In the genomic region with DNA sequence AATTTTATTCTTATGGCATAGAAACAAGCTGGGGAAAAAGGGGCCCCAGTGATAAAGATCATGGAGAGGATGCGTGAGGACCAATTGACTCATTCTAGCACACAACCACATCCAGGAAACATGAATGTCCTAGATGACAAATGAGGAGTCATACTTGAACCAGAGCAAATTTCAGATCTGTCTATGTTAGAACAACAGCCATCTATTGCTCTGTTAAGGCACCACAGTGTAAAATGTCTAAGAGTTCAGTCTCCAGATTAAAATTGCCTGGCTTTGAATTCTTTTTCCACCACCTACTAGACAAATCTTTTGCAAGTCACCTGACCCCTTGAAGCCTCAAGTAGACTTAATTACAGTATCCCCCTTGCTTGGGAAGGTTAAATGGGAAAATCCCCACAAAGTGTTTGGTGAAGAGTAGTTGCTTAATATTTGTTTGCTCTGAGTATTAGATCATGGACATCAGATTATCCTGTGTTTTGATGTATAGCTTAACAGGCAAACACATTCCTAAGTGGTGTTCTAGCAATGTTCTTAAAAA, we compare ENCODE assay signal across 8 cellular contexts.
DNase-seq lines count a peak whose midpoint lies in the region; ATAC-seq and TF ChIP-seq lines count a peak whose summit lies in the region.

No MANE protein-coding gene starts in this region.

- TF ChIP-seq CTCF in fibroblast of the aortic adventitia (IDR thresholded peaks at IDR 0.05; ENCODE audit: insufficient read depth, low read length) = no peak

- no peaks in the 10 kb centered on the region for H3K9me3 ChIP-seq in CD8-positive, alpha-beta memory T cell (ENCODE audit: low read length)

- H3K27ac ChIP-seq in CD8-positive, alpha-beta memory T cell (ENCODE audit: low read depth, low read length) = no peak overlapping the region

- POLR2A ChIA-PET in CD8-positive, alpha-beta memory T cell (lab: Charles Lee) = no interaction called here

- no peaks in the 10 kb centered on the region for H3K36me3 Mint-ChIP-seq in CD8-positive, alpha-beta memory T cell

- ATAC-seq in GM18505 (IDR thresholded peaks at IDR 0.05; ENCODE audit: unreplicated experiment) (peak; percentile 96), HG02852 (IDR thresholded peaks at IDR 0.05; ENCODE audit: unreplicated experiment) (peak; percentile 97), SK-N-SH treated with all-trans-retinoic acid at 6 μM for 48 hours (peak; percentile 76), HG03045 (IDR thresholded peaks at IDR 0.05; ENCODE audit: unreplicated experiment) (no peak)

- peaks cover 47 to 63% (median 63%) of the 10 kb centered on the region in 3 donors for H3K4me1 Mint-ChIP-seq in CD8-positive, alpha-beta memory T cell

- CTCF ChIA-PET in CD8-positive, alpha-beta memory T cell (lab: Charles Lee) = interaction anchor here (0.6 to 1.5 kb wide), 2 partner anchors 16 to 345 kb away, joined by 3 read pairs; no protein-coding TSS in a partner anchor

- H3K4me3 Mint-ChIP-seq in CD8-positive, alpha-beta memory T cell = peak overlapping the region in 1 of 7 donors; percentile 42

- TF ChIP-seq POLR2A in GM18505 (IDR thresholded peaks at IDR 0.05; ENCODE audit: borderline replicate concordance, extremely low read depth, insufficient read depth, insufficient read length) = no peak

- no peaks in the 10 kb centered on the region for H3K9me3 Mint-ChIP-seq in CD8-positive, alpha-beta memory T cell

- H3K27ac Mint-ChIP-seq in CD8-positive, alpha-beta memory T cell = peak overlapping the region in 1 of 8 donors; percentile 18

- no peaks in the 10 kb centered on the region for H3K27me3 Mint-ChIP-seq in CD8-positive, alpha-beta memory T cell

- H3K4me3 ChIP-seq in fibroblast of the aortic adventitia (ENCODE audit: low read depth, low read length) = no peak overlapping the region
- no peak overlapping the region for H3K4me3 ChIP-seq in CD8-positive, alpha-beta memory T cell (ENCODE audit: low read length)

- DNase-seq in fibroblast of the aortic adventitia (ENCODE audit: low read depth) = peak; percentile 90
- no peak for DNase-seq in UCSD-AML1 (lab: John Stamatoyannopoulos, UW; ENCODE audit: unreplicated experiment)
- DNase-seq in NCI-H1105 treated with DMSO at 0.1 percent for 48 hours (lab: John Stamatoyannopoulos, UW) = no peak
- no peak for DNase-seq in CD8-positive, alpha-beta memory T cell

- H3K4me1 ChIP-seq in CD8-positive, alpha-beta memory T cell (ENCODE audit: insufficient read depth, low read length) = peaks cover 36% of the 10 kb centered on the region

- no peaks in the 10 kb centered on the region for H3K27me3 ChIP-seq in CD8-positive, alpha-beta memory T cell (ENCODE audit: insufficient read depth, low read length, poor library complexity, severe bottlenecking)

- no peaks in the 10 kb centered on the region for H3K36me3 ChIP-seq in CD8-positive, alpha-beta memory T cell (ENCODE audit: insufficient read depth, low read length)

TF ChIP-seq in SK-N-SH treated with all-trans-retinoic acid at 6 μM for 48 hours, 23 proteins besides CTCF, POLR2A, EP300 and RAD21:
- TF ChIP-seq RARB (CRISPR knock-in tag; IDR thresholded peaks at IDR 0.05) (no peak), ZNF8 (CRISPR knock-in tag; IDR thresholded peaks at IDR 0.05) (no peak), TCF4 (CRISPR knock-in tag; IDR thresholded peaks at IDR 0.05; ENCODE audit: borderline replicate concordance) (no peak), SNAI2 (CRISPR knock-in tag; IDR thresholded peaks at IDR 0.05) (no peak), ZNF70 (CRISPR knock-in tag; IDR thresholded peaks at IDR 0.05) (no peak), ISL1 (CRISPR knock-in tag; IDR thresholded peaks at IDR 0.05) (no peak), ARNTL (CRISPR knock-in tag; IDR thresholded peaks at IDR 0.05; ENCODE audit: borderline replicate concordance, low read depth) (no peak), TOX (CRISPR knock-in tag; IDR thresholded peaks at IDR 0.05; ENCODE audit: borderline replicate concordance) (no peak), PPARA (CRISPR knock-in tag; IDR thresholded peaks at IDR 0.05; ENCODE audit: borderline replicate concordance) (no peak), BACH2 (CRISPR knock-in tag; IDR thresholded peaks at IDR 0.05; ENCODE audit: borderline replicate concordance) (no peak)
- TF ChIP-seq, protein P1, sequence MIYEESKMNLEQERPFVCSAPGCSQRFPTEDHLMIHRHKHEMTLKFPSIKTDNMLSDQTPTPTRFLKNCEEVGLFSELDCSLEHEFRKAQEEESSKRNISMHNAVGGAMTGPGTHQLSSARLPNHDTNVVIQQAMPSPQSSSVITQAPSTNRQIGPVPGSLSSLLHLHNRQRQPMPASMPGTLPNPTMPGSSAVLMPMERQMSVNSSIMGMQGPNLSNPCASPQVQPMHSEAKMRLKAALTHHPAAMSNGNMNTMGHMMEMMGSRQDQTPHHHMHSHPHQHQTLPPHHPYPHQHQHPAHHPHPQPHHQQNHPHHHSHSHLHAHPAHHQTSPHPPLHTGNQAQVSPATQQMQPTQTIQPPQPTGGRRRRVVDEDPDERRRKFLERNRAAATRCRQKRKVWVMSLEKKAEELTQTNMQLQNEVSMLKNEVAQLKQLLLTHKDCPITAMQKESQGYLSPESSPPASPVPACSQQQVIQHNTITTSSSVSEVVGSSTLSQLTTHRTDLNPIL (CRISPR knock-in tag; IDR thresholded peaks at IDR 0.05; ENCODE audit: low read depth) = no peak
- TF ChIP-seq, protein P2, sequence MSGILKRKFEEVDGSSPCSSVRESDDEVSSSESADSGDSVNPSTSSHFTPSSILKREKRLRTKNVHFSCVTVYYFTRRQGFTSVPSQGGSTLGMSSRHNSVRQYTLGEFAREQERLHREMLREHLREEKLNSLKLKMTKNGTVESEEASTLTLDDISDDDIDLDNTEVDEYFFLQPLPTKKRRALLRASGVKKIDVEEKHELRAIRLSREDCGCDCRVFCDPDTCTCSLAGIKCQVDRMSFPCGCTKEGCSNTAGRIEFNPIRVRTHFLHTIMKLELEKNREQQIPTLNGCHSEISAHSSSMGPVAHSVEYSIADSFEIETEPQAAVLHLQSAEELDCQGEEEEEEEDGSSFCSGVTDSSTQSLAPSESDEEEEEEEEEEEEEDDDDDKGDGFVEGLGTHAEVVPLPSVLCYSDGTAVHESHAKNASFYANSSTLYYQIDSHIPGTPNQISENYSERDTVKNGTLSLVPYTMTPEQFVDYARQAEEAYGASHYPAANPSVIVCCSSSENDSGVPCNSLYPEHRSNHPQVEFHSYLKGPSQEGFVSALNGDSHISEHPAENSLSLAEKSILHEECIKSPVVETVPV (CRISPR knock-in tag; IDR thresholded peaks at IDR 0.05) = no peak
- TF ChIP-seq, protein P3, sequence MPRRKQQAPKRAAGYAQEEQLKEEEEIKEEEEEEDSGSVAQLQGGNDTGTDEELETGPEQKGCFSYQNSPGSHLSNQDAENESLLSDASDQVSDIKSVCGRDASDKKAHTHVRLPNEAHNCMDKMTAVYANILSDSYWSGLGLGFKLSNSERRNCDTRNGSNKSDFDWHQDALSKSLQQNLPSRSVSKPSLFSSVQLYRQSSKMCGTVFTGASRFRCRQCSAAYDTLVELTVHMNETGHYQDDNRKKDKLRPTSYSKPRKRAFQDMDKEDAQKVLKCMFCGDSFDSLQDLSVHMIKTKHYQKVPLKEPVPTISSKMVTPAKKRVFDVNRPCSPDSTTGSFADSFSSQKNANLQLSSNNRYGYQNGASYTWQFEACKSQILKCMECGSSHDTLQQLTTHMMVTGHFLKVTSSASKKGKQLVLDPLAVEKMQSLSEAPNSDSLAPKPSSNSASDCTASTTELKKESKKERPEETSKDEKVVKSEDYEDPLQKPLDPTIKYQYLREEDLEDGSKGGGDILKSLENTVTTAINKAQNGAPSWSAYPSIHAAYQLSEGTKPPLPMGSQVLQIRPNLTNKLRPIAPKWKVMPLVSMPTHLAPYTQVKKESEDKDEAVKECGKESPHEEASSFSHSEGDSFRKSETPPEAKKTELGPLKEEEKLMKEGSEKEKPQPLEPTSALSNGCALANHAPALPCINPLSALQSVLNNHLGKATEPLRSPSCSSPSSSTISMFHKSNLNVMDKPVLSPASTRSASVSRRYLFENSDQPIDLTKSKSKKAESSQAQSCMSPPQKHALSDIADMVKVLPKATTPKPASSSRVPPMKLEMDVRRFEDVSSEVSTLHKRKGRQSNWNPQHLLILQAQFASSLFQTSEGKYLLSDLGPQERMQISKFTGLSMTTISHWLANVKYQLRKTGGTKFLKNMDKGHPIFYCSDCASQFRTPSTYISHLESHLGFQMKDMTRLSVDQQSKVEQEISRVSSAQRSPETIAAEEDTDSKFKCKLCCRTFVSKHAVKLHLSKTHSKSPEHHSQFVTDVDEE (CRISPR knock-in tag; IDR thresholded peaks at IDR 0.05) = no peak
